11 cellular contexts compared by ENCODE assay signal in the genomic region with DNA sequence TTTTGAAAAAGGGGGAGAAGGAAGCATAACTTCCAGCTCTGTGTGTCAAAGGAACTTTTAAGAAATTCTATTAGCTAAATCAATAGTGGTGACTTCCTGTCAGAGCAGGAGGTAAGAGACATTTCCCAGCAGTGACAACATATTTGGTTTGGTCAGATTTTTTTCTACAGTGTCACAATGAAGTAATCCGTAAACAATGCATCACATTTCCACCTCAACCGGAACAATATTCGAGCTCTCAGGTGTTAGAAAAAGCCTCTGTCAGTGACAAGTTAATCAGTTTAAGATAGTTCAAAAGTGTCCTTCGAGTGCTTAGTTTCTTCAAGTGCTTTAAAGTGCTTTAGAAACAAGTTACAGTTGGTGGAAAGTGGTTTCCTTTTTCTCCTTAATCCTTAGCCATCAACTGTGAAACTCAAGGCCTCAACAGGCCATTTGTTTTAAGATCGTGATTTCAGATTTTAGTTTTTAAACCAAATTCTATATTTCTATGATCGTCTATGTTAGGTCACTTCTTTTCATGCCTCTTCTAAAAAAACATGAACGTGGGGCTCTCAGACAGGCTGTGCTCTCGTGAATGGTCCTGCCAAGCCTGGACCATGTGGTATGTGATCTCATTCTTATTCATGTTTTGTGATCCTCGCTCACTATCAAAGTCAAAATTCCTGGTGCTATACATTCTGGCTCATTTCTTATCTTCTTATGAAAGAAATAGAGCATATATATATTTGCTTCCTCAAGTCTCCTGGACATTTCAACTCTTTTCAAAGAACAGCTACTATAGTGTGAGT.
DNase-seq lines count a peak whose midpoint lies in the region; ATAC-seq and TF ChIP-seq lines count a peak whose summit lies in the region.
"Had no signal": no experiment of that assay in that cellular context is flagged by ENCODE, and none has a peak within 500 bp of the region (broad histone marks: within the 10 kb centered on the region; RNA-seq: fewer than 3 reads in every experiment).

No MANE protein-coding gene starts in this region.

- peak; percentile 5 to 30 for TF ChIP-seq RAD21 in liver (IDR thresholded peaks at IDR 0.05)

- H3K4me1 ChIP-seq in BLaER1 (peaks cover 28% of the 10 kb centered on the region), HUES48 (ENCODE audit: control insufficient read depth, insufficient read depth, low read length) (peaks cover 6% of the 10 kb centered on the region), body of pancreas (peaks cover 8% of the 10 kb centered on the region), liver (ENCODE audit: control insufficient read depth in 4 of 4, insufficient read depth in 4 of 4, low read length in 3 of 4) (no peaks in the 10 kb centered on the region)

- ATAC-seq in body of pancreas: peak; percentile 53

- no peak for TF ChIP-seq POLR2A in body of pancreas (IDR thresholded peaks at IDR 0.05)

- no peak for DNase-seq in body of pancreas
- DNase-seq in COLO829 (ENCODE audit: low spot score): no peak
- no peak for DNase-seq in NCI-H446 (lab: John Stamatoyannopoulos, UW)
- no peak for DNase-seq in C1 segment of cervical spinal cord (lab: John Stamatoyannopoulos, UW)
- no peak for DNase-seq in DMS114 treated with DMSO at 0.1 percent for 48 hours (lab: John Stamatoyannopoulos, UW; ENCODE audit: unreplicated experiment)
- DNase-seq: left cardiac atrium, NCI-H1092 treated with DMSO at 0.1 percent for 48 hours had no signal

- H3K4me3 ChIP-seq in BLaER1: no peak overlapping the region
- H3K4me3 ChIP-seq in HUES48 (ENCODE audit: low read depth, low read length): no peak overlapping the region
- H3K4me3 ChIP-seq in body of pancreas: no peak overlapping the region
- H3K4me3 ChIP-seq in liver (ENCODE audit: low read depth in 1 of 3, low read length in 3 of 3): no peak overlapping the region

- H3K4me2 ChIP-seq in BLaER1: peak overlapping the region; percentile 7; the same call in 1 of the 2 replicates

- H4K20me1 ChIP-seq in BLaER1: no peaks in the 10 kb centered on the region

- no peak for TF ChIP-seq CTCF in body of pancreas (IDR thresholded peaks at IDR 0.05)
- TF ChIP-seq CTCF in liver (IDR thresholded peaks at IDR 0.05; ENCODE audit: low read depth, low read length, missing input control): no peak

- intact Hi-C loops in body of pancreas (cut with DNase I): no loop called here

- no peak overlapping the region for H3K9ac ChIP-seq in BLaER1
- no peak overlapping the region for H3K9ac ChIP-seq in HUES48 (ENCODE audit: low read depth, low read length)
- no peak overlapping the region for H3K9ac ChIP-seq in liver (ENCODE audit: low read depth in 1 of 2, low read length in 2 of 2)

- H3K9me3 ChIP-seq in BLaER1 (peaks cover 7% of the 10 kb centered on the region; the same call in 1 of the 2 replicates), HUES48 (ENCODE audit: control insufficient read depth, insufficient read depth, low read length) (no peaks in the 10 kb centered on the region), body of pancreas (no peaks in the 10 kb centered on the region), liver (ENCODE audit: control insufficient read depth in 4 of 4, low read length in 3 of 4) (no peaks in the 10 kb centered on the region)

- H3K36me3 ChIP-seq in BLaER1 (no peaks in the 10 kb centered on the region), HUES48 (ENCODE audit: control insufficient read depth, insufficient read depth, low read length) (no peaks in the 10 kb centered on the region), body of pancreas (replicated peaks in 1 of 2; ENCODE audit: insufficient read depth in 1 of 2, low read depth in 2 of 2) (no peaks in the 10 kb centered on the region), liver (ENCODE audit: control insufficient read depth in 4 of 4, insufficient read depth in 3 of 4, low read depth in 1 of 4, low read length in 3 of 4) (no peaks in the 10 kb centered on the region)

- 56 to 62% methylated on average over 9 of the region's 9 CpGs for WGBS in body of pancreas, 2 donors
- 76% methylated on average over 9 of the region's 9 CpGs for WGBS in liver

- H3K27me3 ChIP-seq in BLaER1: no peaks in the 10 kb centered on the region
- no peaks in the 10 kb centered on the region for H3K27me3 ChIP-seq in HUES48 (ENCODE audit: control insufficient read depth, insufficient read depth, low read length)
- no peaks in the 10 kb centered on the region for H3K27me3 ChIP-seq in body of pancreas
- H3K27me3 ChIP-seq in liver (ENCODE audit: control insufficient read depth in 4 of 4, insufficient read depth in 4 of 4, low read length in 3 of 4): no peaks in the 10 kb centered on the region

- H3K27ac ChIP-seq in BLaER1 (0 out of 2 replicates have a peak overlapping the region, but pooled peaks have one; percentile 5), HUES48 (ENCODE audit: low read depth, low read length) (peak overlapping the region; percentile 14), body of pancreas (peak overlapping the region in 2 of 4 donors; percentile 24 to 49), liver (ENCODE audit: low read depth in 1 of 2, low read length in 2 of 2) (no peak overlapping the region)
- H3K27ac ChIP-seq: C4-2B had no signal

TF ChIP-seq in liver, 16 proteins besides CTCF, POLR2A, EP300 and RAD21:
- TF ChIP-seq FOXA2 (IDR thresholded peaks at IDR 0.05) (peak; percentile 28), GABPA (IDR thresholded peaks at IDR 0.05 in 1 of 2, conservative IDR thresholded peaks at IDR 0.05 in 1 of 2) (peak; percentile 77 to 79), HNF4A (conservative IDR thresholded peaks at IDR 0.05) (peak in 1 of 2 donors; percentile 10), RXRA (IDR thresholded peaks at IDR 0.05) (peak in 1 of 2 donors; percentile 20), FOXA1 (IDR thresholded peaks at IDR 0.05) (no peak), SP1 (IDR thresholded peaks at IDR 0.05) (peak; percentile 43), JUND (IDR thresholded peaks at IDR 0.05) (peak in 1 of 2 donors; percentile 57), HNF4G (IDR thresholded peaks at IDR 0.05) (no peak)
- TF ChIP-seq, protein P1, sequence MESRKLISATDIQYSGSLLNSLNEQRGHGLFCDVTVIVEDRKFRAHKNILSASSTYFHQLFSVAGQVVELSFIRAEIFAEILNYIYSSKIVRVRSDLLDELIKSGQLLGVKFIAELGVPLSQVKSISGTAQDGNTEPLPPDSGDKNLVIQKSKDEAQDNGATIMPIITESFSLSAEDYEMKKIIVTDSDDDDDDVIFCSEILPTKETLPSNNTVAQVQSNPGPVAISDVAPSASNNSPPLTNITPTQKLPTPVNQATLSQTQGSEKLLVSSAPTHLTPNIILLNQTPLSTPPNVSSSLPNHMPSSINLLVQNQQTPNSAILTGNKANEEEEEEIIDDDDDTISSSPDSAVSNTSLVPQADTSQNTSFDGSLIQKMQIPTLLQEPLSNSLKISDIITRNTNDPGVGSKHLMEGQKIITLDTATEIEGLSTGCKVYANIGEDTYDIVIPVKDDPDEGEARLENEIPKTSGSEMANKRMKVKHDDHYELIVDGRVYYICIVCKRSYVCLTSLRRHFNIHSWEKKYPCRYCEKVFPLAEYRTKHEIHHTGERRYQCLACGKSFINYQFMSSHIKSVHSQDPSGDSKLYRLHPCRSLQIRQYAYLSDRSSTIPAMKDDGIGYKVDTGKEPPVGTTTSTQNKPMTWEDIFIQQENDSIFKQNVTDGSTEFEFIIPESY (IDR thresholded peaks at IDR 0.05): no peak
- TF ChIP-seq, protein P2, sequence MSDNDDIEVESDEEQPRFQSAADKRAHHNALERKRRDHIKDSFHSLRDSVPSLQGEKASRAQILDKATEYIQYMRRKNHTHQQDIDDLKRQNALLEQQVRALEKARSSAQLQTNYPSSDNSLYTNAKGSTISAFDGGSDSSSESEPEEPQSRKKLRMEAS (IDR thresholded peaks at IDR 0.05): peak; percentile 34

Comparison
In these comparisons a context has a peak if more than half of its experiments do, and no peak if none do; other contexts are left out.
1. H3K27ac ChIP-seq: peak in BLaER1 (single experiment) and HUES48 (single experiment); none in liver (0 of 2).